Comparison of ENCODE assay signal across 12 cellular contexts in the genomic region with DNA sequence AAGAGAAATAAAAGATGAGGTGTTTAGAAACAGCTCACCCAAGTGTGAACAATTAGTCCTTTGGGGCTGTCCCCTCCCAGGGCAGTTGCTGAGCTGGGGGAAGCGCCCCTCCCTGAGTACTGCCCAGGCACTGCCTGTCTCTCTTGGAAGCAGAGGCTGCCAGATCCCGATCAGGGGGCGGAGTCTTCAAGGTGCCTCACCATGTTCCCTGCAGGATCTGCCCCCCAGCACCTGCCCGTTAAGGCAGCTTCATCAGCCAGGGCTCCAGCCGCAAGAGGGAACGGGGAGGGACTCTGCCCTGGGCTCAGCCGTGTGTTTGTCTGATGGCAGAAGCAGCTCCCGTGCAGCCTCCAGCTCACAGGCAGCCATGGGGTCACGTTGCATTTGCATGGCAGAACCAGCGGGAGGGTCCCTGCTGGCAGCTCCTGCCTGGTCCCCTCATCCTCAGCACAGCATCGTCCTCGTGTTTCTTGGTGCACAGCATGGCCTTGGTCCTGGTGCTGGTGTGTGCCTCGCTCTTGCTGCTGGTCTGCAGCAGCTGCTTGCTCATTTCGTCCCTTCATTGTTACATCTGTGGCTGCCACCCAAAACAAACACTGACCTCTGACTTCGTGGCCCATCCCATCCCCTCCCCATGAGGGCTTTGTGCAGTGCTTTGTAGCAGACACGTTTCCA. TPM values are rescaled to one million over a fixed set of nuclear protein-coding genes. Genes with fewer than 3 reads are reported as not detected.
DNase-seq lines count a peak whose midpoint lies in the region; ATAC-seq and TF ChIP-seq lines count a peak whose summit lies in the region.
"Had no signal": no experiment of that assay in that cellular context is flagged by ENCODE, and none has a peak within 500 bp of the region (broad histone marks: within the 10 kb centered on the region; RNA-seq: fewer than 3 reads in every experiment).

No MANE protein-coding gene starts in this region.

- H3K4me3 Mint-ChIP-seq in activated CD8-positive, alpha-beta memory T cell treated with anti-CD3 and anti-CD28 coated beads, Interleukin-2, amount 10 ng/mL, durations not matched to agents 7 days and 5 days = no peak overlapping the region
- H3K4me3 Mint-ChIP-seq: stimulated activated naive CD8-positive, alpha-beta T cell treated with anti-CD3 and anti-CD28 coated beads, Interleukin-15, Interleukin-2, amounts not matched to agents 100 ng/mL and 50 ng/mL, for 24 hours had no signal

- CTCF ChIA-PET in activated CD8-positive, alpha-beta memory T cell treated with anti-CD3 and anti-CD28 coated beads, Interleukin-2, amount 10 ng/mL, durations not matched to agents 7 days and 5 days (lab: Charles Lee) = interaction anchor here (0.7 kb wide), 1 partner anchor 29 kb away, joined by 3 read pairs; no protein-coding TSS in a partner anchor

- H3K27me3 ChIP-seq in BLaER1 (peaks cover 12% of the 10 kb centered on the region), WERI-Rb-1 (ENCODE audit: insufficient read depth, low read depth, severe bottlenecking) (no peaks in the 10 kb centered on the region)

- H3K27me3 Mint-ChIP-seq in activated CD8-positive, alpha-beta memory T cell treated with anti-CD3 and anti-CD28 coated beads, Interleukin-2, amount 10 ng/mL, durations not matched to agents 7 days and 5 days = peaks cover 26% of the 10 kb centered on the region

- no peak overlapping the region for H3K27ac Mint-ChIP-seq in activated CD8-positive, alpha-beta memory T cell treated with anti-CD3 and anti-CD28 coated beads, Interleukin-2, amount 10 ng/mL, durations not matched to agents 7 days and 5 days
- H3K27ac Mint-ChIP-seq: stimulated activated naive CD8-positive, alpha-beta T cell treated with anti-CD3 and anti-CD28 coated beads, Interleukin-15, Interleukin-2, amounts not matched to agents 100 ng/mL and 50 ng/mL, for 24 hours had no signal

- peak; percentile 61 for ATAC-seq in GM21786 (IDR thresholded peaks at IDR 0.05; ENCODE audit: unreplicated experiment)
- ATAC-seq in activated CD8-positive, alpha-beta memory T cell treated with anti-CD3 and anti-CD28 coated beads, Interleukin-2, amount 10 ng/mL, durations not matched to agents 7 days and 5 days = no peak
- no peak for ATAC-seq in GM18498 (IDR thresholded peaks at IDR 0.05; ENCODE audit: unreplicated experiment)

- DNase-seq in WERI-Rb-1 (peak; percentile 62), midbrain (lab: John Stamatoyannopoulos, UW) (peak; percentile 75), activated gamma-delta T cell treated with Interleukin-2 at 50 U/mL for 16 hours (no peak)
- DNase-seq in activated CD8-positive, alpha-beta memory T cell treated with anti-CD3 and anti-CD28 coated beads, Interleukin-2, amount 10 ng/mL, durations not matched to agents 7 days and 5 days = no peak
- DNase-seq: activated CD8-positive, alpha-beta memory T cell treated with anti-CD3 and anti-CD28 coated beads, Interleukin-2, amount 50 U/mL, for 4 hours; foreskin melanocyte; GDM1; NCI-H1436 treated with DMSO at 0.1 percent for 48 hours had no signal

- TF ChIP-seq CTCF in WERI-Rb-1 (IDR thresholded peaks at IDR 0.05; ENCODE audit: low read depth, low read length) = no peak

- H3K4me2 ChIP-seq in BLaER1 = peak overlapping the region; percentile 55

- no peaks in the 10 kb centered on the region for H3K4me1 Mint-ChIP-seq in activated CD8-positive, alpha-beta memory T cell treated with anti-CD3 and anti-CD28 coated beads, Interleukin-2, amount 10 ng/mL, durations not matched to agents 7 days and 5 days

- no peak overlapping the region for H3K9ac ChIP-seq in BLaER1

- H3K9me3 Mint-ChIP-seq in activated CD8-positive, alpha-beta memory T cell treated with anti-CD3 and anti-CD28 coated beads, Interleukin-2, amount 10 ng/mL, durations not matched to agents 7 days and 5 days (ENCODE audit: low read depth) = peaks cover 7% of the 10 kb centered on the region
- H3K9me3 Mint-ChIP-seq: stimulated activated naive CD8-positive, alpha-beta T cell treated with anti-CD3 and anti-CD28 coated beads, Interleukin-15, Interleukin-2, amounts not matched to agents 100 ng/mL and 50 ng/mL, for 24 hours had no signal

- no peaks in the 10 kb centered on the region for H3K36me3 Mint-ChIP-seq in activated CD8-positive, alpha-beta memory T cell treated with anti-CD3 and anti-CD28 coated beads, Interleukin-2, amount 10 ng/mL, durations not matched to agents 7 days and 5 days

- H3K4me3 ChIP-seq in BLaER1 (no peak overlapping the region), WERI-Rb-1 (ENCODE audit: low read depth, low read length) (no peak overlapping the region)

- H3K9me3 ChIP-seq in BLaER1 = no peaks in the 10 kb centered on the region
- no peaks in the 10 kb centered on the region for H3K9me3 ChIP-seq in WERI-Rb-1 (ENCODE audit: severe bottlenecking)

- no peaks in the 10 kb centered on the region for H3K36me3 ChIP-seq in BLaER1
- no peaks in the 10 kb centered on the region for H3K36me3 ChIP-seq in WERI-Rb-1

- peaks cover 12% of the 10 kb centered on the region for H4K20me1 ChIP-seq in BLaER1

- H3K4me1 ChIP-seq in BLaER1 = peaks cover 47% of the 10 kb centered on the region

- H3K27ac ChIP-seq in BLaER1 (no peak overlapping the region), WERI-Rb-1 (no peak overlapping the region)

RNA-seq across cellular contexts. Expression of a gene that starts 10.7 kb away (rescaled TPM):
- 1 to 10 TPM; 1.5 to 2.6 TPM for total RNA-seq in activated CD8-positive, alpha-beta memory T cell treated with anti-CD3 and anti-CD28 coated beads, Interleukin-2, amount 10 ng/mL, durations not matched to agents 7 days and 5 days

Comparison
In these comparisons a context has a peak if more than half of its experiments do, and no peak if none do; other contexts are left out.
1. DNase-seq: peak in WERI-Rb-1 (single experiment) and midbrain (single experiment); none in activated CD8-positive, alpha-beta memory T cell treated with anti-CD3 and anti-CD28 coated beads, Interleukin-2, amount 10 ng/mL, durations not matched to agents 7 days and 5 days (single experiment) and activated gamma-delta T cell treated with Interleukin-2 at 50 U/mL for 16 hours (single experiment).